1 cellular context compared by ENCODE assay signal in the genomic region with DNA sequence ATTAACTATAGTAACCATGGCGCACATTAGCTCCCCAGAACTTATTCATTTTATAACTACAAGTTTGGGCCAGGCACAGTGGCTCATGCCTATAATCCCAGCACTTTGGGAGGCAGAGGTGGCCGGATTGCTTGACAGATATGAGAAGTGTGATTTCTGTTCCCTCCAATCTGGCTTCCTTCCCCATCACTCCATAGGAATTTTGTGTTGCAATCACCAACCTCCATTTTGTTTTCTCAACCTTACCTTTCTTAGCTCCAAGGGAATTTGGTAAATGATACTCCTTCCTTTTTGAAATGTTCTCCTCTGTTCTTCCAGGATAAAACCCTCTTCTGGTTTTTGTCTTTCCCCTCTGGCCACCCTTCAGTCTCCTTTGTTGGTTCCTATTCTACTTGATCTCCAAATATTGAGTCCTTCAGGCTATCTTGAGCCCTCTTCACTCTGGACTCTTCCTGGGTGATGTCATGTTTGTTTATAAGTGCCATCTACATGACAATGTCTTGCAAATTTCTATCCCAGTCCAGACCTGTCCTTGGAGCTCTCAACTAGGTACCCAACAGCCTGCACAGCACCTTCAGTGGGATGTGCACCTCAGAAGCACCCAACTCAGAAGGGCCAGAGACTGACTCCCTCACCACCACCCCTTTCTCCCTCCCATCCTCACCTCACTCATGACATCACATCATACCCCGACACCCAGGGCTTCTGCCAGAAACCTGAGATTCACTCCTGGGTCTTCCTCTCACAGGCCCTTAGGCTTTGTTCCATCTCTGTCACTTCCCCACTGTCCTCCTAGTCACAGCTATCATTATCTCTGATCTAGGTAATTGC.
TF ChIP-seq lines count a peak whose summit lies in the region.

No MANE protein-coding gene starts in this region.

TF ChIP-seq in HEK293, 187 proteins besides CTCF, POLR2A, EP300 and RAD21 (continued from another document):
- TF ChIP-seq, protein P1, sequence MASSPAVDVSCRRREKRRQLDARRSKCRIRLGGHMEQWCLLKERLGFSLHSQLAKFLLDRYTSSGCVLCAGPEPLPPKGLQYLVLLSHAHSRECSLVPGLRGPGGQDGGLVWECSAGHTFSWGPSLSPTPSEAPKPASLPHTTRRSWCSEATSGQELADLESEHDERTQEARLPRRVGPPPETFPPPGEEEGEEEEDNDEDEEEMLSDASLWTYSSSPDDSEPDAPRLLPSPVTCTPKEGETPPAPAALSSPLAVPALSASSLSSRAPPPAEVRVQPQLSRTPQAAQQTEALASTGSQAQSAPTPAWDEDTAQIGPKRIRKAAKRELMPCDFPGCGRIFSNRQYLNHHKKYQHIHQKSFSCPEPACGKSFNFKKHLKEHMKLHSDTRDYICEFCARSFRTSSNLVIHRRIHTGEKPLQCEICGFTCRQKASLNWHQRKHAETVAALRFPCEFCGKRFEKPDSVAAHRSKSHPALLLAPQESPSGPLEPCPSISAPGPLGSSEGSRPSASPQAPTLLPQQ (tag by site-specific recombination; IDR thresholded peaks at IDR 0.05), result no peak
- TF ChIP-seq ZNF629 (tag by site-specific recombination; IDR thresholded peaks at IDR 0.05) (peak; percentile 43; the same call in 1 of the 2 replicates), YY1 (tag by site-specific recombination; IDR thresholded peaks at IDR 0.05) (no peak)
- TF ChIP-seq, protein P2, sequence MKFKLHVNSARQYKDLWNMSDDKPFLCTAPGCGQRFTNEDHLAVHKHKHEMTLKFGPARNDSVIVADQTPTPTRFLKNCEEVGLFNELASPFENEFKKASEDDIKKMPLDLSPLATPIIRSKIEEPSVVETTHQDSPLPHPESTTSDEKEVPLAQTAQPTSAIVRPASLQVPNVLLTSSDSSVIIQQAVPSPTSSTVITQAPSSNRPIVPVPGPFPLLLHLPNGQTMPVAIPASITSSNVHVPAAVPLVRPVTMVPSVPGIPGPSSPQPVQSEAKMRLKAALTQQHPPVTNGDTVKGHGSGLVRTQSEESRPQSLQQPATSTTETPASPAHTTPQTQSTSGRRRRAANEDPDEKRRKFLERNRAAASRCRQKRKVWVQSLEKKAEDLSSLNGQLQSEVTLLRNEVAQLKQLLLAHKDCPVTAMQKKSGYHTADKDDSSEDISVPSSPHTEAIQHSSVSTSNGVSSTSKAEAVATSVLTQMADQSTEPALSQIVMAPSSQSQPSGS (tag by site-specific recombination; IDR thresholded peaks at IDR 0.05; ENCODE audit: low read depth), result peak; percentile 42; the same call in 1 of the 2 replicates
